Comparison of ENCODE assay signal across 14 cellular contexts in the genomic region with DNA sequence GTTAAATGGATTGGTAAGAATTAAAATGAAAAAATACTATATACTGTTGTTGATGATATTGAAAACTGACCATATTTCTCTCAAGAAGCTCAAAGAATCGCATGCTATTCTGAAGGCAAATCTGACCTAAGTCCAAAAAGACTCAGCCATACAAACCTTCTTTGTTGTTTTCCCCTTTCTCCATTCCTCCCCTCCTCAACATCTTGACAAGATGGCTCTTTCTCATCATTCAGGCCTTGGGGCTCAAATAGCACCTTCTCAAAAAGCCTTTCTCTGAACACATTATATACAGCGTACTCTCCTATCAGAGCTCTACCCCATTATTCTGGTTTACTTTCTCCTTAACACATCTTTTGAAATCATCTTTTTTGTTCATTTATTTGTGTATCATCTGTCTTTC. TPM values are rescaled to one million over a fixed set of nuclear protein-coding genes. Genes with fewer than 3 reads are reported as not detected.
DNase-seq lines count a peak whose midpoint lies in the region; ATAC-seq and TF ChIP-seq lines count a peak whose summit lies in the region.
"Had no signal": no experiment of that assay in that cellular context is flagged by ENCODE, and none has a peak within 500 bp of the region (broad histone marks: within the 10 kb centered on the region; RNA-seq: fewer than 3 reads in every experiment).

No MANE protein-coding gene starts in this region.

- H3K36me3 ChIP-seq in right atrium auricular region, result no peaks in the 10 kb centered on the region
- no peaks in the 10 kb centered on the region for H3K36me3 ChIP-seq in thyroid gland
- no peaks in the 10 kb centered on the region for H3K36me3 ChIP-seq in adrenal gland (replicated peaks in 1 of 2)

- H3K9me3 ChIP-seq in right atrium auricular region (no peaks in the 10 kb centered on the region), thyroid gland (no peaks in the 10 kb centered on the region), adrenal gland (replicated peaks in 1 of 3) (no peaks in the 10 kb centered on the region)

- H3K27ac ChIP-seq in right atrium auricular region (peak overlapping the region; percentile 34 to 61), layer of hippocampus (ENCODE audit: low read depth, low read length) (peak overlapping the region; percentile 48), thyroid gland (peak overlapping the region in 2 of 3 donors; percentile 71 to 72), adrenal gland (peak overlapping the region in 1 of 5 donors; percentile 11)
- H3K27ac ChIP-seq: GM23248 had no signal

- no peak for TF ChIP-seq POLR2A in thyroid gland (IDR thresholded peaks at IDR 0.05)
- no peak for TF ChIP-seq POLR2A in adrenal gland (IDR thresholded peaks at IDR 0.05)

- intact Hi-C loops in Right ventricle myocardium inferior (cut with DNase I), result no loop called here
- intact Hi-C loops in thyroid gland (cut with DNase I), result no loop called here
- intact Hi-C loops in adrenal gland (cut with DNase I), result no loop called here

- WGBS in thyroid gland, 2 donors, result 96% methylated on average over 2 of the region's 2 CpGs
- WGBS in adrenal gland, 4 donors, result 95 to 98% (median 97%) methylated on average over 2 of the region's 2 CpGs

- TF ChIP-seq CTCF in right atrium auricular region (IDR thresholded peaks at IDR 0.05), result no peak
- no peak for TF ChIP-seq CTCF in thyroid gland (IDR thresholded peaks at IDR 0.05)
- no peak for TF ChIP-seq CTCF in adrenal gland (IDR thresholded peaks at IDR 0.05)

- no peak overlapping the region for H3K4me3 ChIP-seq in right atrium auricular region
- H3K4me3 ChIP-seq in thyroid gland (replicated peaks in 1 of 3), result no peak overlapping the region
- H3K4me3 ChIP-seq in adrenal gland, result no peak overlapping the region
- H3K4me3 ChIP-seq: GM12878, GM23248 had no signal

- H3K27me3 ChIP-seq in right atrium auricular region (no peaks in the 10 kb centered on the region), layer of hippocampus (ENCODE audit: control insufficient read depth, insufficient read depth, low read length) (no peaks in the 10 kb centered on the region), thyroid gland (no peaks in the 10 kb centered on the region), adrenal gland (no peaks in the 10 kb centered on the region)

- peaks cover 0 to 24% of the 10 kb centered on the region in 2 donors for H3K4me1 ChIP-seq in right atrium auricular region
- H3K4me1 ChIP-seq in thyroid gland, result peaks cover 34 to 42% of the 10 kb centered on the region in 2 donors
- H3K4me1 ChIP-seq in adrenal gland (replicated peaks in 1 of 2), result peaks cover 0 to 15% of the 10 kb centered on the region in 2 donors

- DNase-seq in right atrium auricular region (ENCODE audit: low spot score) (no peak), Right ventricle myocardium inferior (ENCODE audit: missing footprints) (no peak), pons (ENCODE audit: low spot score) (peak; percentile 75), thyroid gland (no peak), adrenal gland (no peak), dedifferentiated amniotic fluid mesenchymal stem cell (ENCODE audit: extremely low spot score) (no peak)
- no peak for DNase-seq in stimulated activated CD4-positive, alpha-beta T cell treated with anti-CD3 and anti-CD28 coated beads, Interleukin-4, amount 100 ng/mL, for 24 hours
- DNase-seq: 8988T; C1 segment of cervical spinal cord; CD4-positive, alpha-beta memory T cell; DMS79; GM23248 had no signal

- no peak for ATAC-seq in Right ventricle myocardium inferior
- ATAC-seq: GM12878 had no signal

RNA-seq across cellular contexts. Expression of a gene that starts 17.2 kb away (rescaled TPM):
- 1 to 10 TPM; 4.2 to 4.9 TPM for total RNA-seq in right atrium auricular region
- total RNA-seq in Right ventricle myocardium inferior, result 3.6 TPM
- 1 to 10 TPM; 2.6 to 8.3 (median 5.4) TPM for total RNA-seq in thyroid gland
- total RNA-seq in adrenal gland, result 10 to 100 TPM in 3 of 8 donors, 1 to 10 TPM in 5; 2.6 to 12.6 (median 8.5) TPM
- 10 to 100 TPM in 1 of 3 donors, 1 to 10 TPM in 2; 5.4 to 12.9 (median 8.2) TPM for polyA plus RNA-seq in adrenal gland

RNA-seq across cellular contexts. Expression of a gene that starts 31.2 kb away (rescaled TPM):
- 10 to 100 TPM; 18.2 to 42.8 TPM for total RNA-seq in right atrium auricular region
- total RNA-seq in Right ventricle myocardium inferior, result 26.4 TPM
- total RNA-seq in thyroid gland, result 10 to 100 TPM; 45.8 to 63.3 (median 60.1) TPM
- total RNA-seq in adrenal gland, result 10 to 100 TPM; 16.3 to 55.1 (median 28.8) TPM
- 10 to 100 TPM; 19.3 to 45.1 (median 19.9) TPM for polyA plus RNA-seq in adrenal gland
